1 cellular context compared by ENCODE assay signal in genomic region chr2:83370419-83370762, GRCh38.
TF ChIP-seq lines count a peak whose summit lies in the region.

No MANE protein-coding gene starts in this region.

TF ChIP-seq in liver, 16 proteins besides CTCF, POLR2A, EP300 and RAD21 (continued from another document):
- peak; percentile 18 for TF ChIP-seq ZBTB33 (IDR thresholded peaks at IDR 0.05)
- peak; percentile 30 for TF ChIP-seq HNF4G (IDR thresholded peaks at IDR 0.05)
- TF ChIP-seq EGR1 (IDR thresholded peaks at IDR 0.05; ENCODE audit: low read depth in 2 of 2): no peak
- TF ChIP-seq SP1 (IDR thresholded peaks at IDR 0.05): peak; percentile 68
- peak; percentile 65 to 83 for TF ChIP-seq HNF4A (conservative IDR thresholded peaks at IDR 0.05)
- peak in 1 of 2 donors; percentile 55 for TF ChIP-seq RXRA (IDR thresholded peaks at IDR 0.05)
- no peak for TF ChIP-seq YY1 (IDR thresholded peaks at IDR 0.05)
- TF ChIP-seq REST (IDR thresholded peaks at IDR 0.05): no peak
- peak; percentile 17 for TF ChIP-seq MAX (IDR thresholded peaks at IDR 0.05)
- no peak for TF ChIP-seq FOXA1 (IDR thresholded peaks at IDR 0.05)
- TF ChIP-seq ATF3 (IDR thresholded peaks at IDR 0.05): no peak
- TF ChIP-seq NR2F2 (IDR thresholded peaks at IDR 0.05): no peak
- TF ChIP-seq TAF1 (conservative IDR thresholded peaks at IDR 0.05): no peak
- TF ChIP-seq GABPA (IDR thresholded peaks at IDR 0.05 in 1 of 2, conservative IDR thresholded peaks at IDR 0.05 in 1 of 2): no peak
- TF ChIP-seq FOXA2 (IDR thresholded peaks at IDR 0.05): no peak
